Comparison of ENCODE assay signal across 7 cellular contexts in the genomic region with DNA sequence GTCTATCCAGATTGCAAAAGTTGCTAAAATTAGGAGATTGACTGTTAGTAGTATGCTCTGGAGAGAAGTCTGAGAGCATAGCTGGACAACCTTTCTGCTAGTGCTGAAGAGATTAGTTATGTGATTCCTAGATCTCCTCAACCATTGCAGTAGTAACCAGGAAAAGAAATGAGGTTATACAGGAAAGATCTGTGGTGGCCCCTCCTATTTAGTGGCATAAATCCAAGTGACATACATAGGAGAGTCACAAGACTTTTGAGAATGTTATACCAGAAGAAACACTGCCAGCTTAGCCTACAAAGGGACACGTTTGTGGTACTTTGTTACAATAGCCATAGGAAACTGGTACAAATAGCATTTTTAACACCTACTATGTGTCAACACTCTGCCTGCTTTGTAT.
"Had no signal": no experiment of that assay in that cellular context is flagged by ENCODE, and none has a peak within 500 bp of the region (broad histone marks: within the 10 kb centered on the region; RNA-seq: fewer than 3 reads in every experiment).

No MANE protein-coding gene starts in this region.

- ATAC-seq: GM12878 had no signal

- DNase-seq: GDM1, GF-D8 had no signal

- FAIRE-seq: G401.6, GM12878, GM12891, GM12892, GM19239 had no signal

- H3K4me3 ChIP-seq: GM12878 had no signal
